ENCODE assay signal across 25 cellular contexts in the genomic region with DNA sequence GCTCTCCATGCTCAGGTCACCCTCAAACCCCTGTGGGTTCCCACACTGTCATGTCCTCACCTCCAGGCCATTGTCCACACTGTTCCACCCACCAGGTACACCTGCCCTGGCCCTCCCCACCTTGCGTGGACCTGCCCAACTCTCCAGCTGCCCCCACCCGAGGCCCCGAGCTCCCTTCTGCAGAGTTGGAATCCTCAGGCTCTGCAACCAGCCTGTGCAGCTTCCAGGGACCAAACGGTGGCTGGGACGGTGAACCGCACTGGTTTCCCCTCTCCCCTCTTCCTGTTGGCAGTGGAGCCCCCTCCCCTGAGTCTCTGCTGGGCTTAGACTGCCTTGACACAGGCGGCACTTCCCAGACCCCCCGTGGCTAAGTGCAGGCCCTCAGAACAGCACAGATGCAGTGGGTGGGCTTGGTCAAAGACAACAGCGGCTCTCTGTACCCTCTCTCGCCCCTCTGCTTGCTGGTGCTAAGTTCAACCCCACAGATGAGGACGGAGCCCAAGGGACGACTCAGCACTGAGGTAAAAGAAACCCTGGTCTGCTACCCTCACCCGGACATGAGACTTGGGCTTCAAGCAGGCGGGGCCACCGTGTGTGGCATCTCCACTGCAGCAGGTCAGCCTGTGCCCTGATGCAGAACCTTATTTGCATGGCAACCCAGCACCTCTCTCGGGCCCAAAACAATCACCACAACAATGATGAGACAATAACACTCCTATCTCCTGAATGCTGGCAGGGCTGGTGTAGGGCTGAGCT. TPM values are rescaled to one million over a fixed set of nuclear protein-coding genes. Genes with fewer than 3 reads are reported as not detected.
DNase-seq lines count a peak whose midpoint lies in the region; ATAC-seq, FAIRE-seq and TF ChIP-seq lines count a peak whose summit lies in the region.
"Had no signal": no experiment of that assay in that cellular context is flagged by ENCODE, and none has a peak within 500 bp of the region (broad histone marks: within the 10 kb centered on the region; RNA-seq: fewer than 3 reads in every experiment).

No MANE protein-coding gene starts in this region.

- H2BK5ac ChIP-seq in neuronal stem cell (ENCODE audit: low read length) = no peak overlapping the region

- no TSS peak for BruUV-seq in GM12878 (replicated peaks; lab: Mats Ljungman, UMichigan)

- H3K36me3 Mint-ChIP-seq in endodermal cell (ENCODE audit: low read depth) = no peaks in the 10 kb centered on the region

- peaks cover 7% of the 10 kb centered on the region for H3K27me3 Mint-ChIP-seq in endodermal cell (ENCODE audit: insufficient read depth)
- H3K27me3 Mint-ChIP-seq: CD8-positive, alpha-beta memory T cell had no signal

- H3K27me3 ChIP-seq in GM12878 (replicated peaks in 1 of 2; ENCODE audit: control insufficient read depth in 2 of 2, insufficient read depth in 2 of 2, low read length in 1 of 2) (no peaks in the 10 kb centered on the region), neuronal stem cell (ENCODE audit: control insufficient read depth in 3 of 3, insufficient read depth in 3 of 3, low read depth in 1 of 3, low read length in 3 of 3) (peaks cover 0 to 21% (median 0%) of the 10 kb centered on the region in 3 experiments), endodermal cell (ENCODE audit: control insufficient read depth, insufficient read depth, low read length, poor library complexity, severe bottlenecking) (no peaks in the 10 kb centered on the region)

- peak overlapping the region; percentile 14 for H3K14ac ChIP-seq in neuronal stem cell (ENCODE audit: low read length)

- H3K79me1 ChIP-seq in neuronal stem cell (ENCODE audit: low read depth, low read length) = no peaks in the 10 kb centered on the region

- no peak overlapping the region for H2BK120ac ChIP-seq in neuronal stem cell (ENCODE audit: low read depth, low read length)

- no peak for TF ChIP-seq RAD21 in GM12878 (IDR thresholded peaks at IDR 0.05; ENCODE audit: insufficient read depth, low read depth, low read length)

- no peak overlapping the region for H4K8ac ChIP-seq in neuronal stem cell (ENCODE audit: low read depth, low read length)

- FAIRE-seq in GM12878 (lab: Jason Lieb, UNC) = no peak
- FAIRE-seq: D721Med, GM12891, GM18507 had no signal

- H3K4me3 Mint-ChIP-seq in endodermal cell = no peak overlapping the region
- H3K4me3 Mint-ChIP-seq: CD8-positive, alpha-beta memory T cell; GM23338 had no signal

- H3K36me3 ChIP-seq in GM12878 (ENCODE audit: control insufficient read depth in 2 of 2, insufficient read depth in 2 of 2, low read length in 1 of 2) (no peaks in the 10 kb centered on the region; a peak in 1 of 4 replicates), neuronal stem cell (replicated peaks in 1 of 2; ENCODE audit: control insufficient read depth in 2 of 2, insufficient read depth in 2 of 2, low read length in 2 of 2) (no peaks in the 10 kb centered on the region), endodermal cell (ENCODE audit: control insufficient read depth, insufficient read depth, low read length) (no peaks in the 10 kb centered on the region)

- H4K20me1 ChIP-seq in GM12878 (ENCODE audit: control insufficient read depth, insufficient read depth) = no peaks in the 10 kb centered on the region

- H3K4me3 ChIP-seq in GM12878 (no peak overlapping the region), neuronal stem cell (ENCODE audit: low read length in 2 of 2) (peak overlapping the region in 1 of 2 donors; percentile 37), endodermal cell (ENCODE audit: low read length) (no peak overlapping the region)
- H3K4me3 ChIP-seq: GM23338 had no signal

- H2AK5ac ChIP-seq in neuronal stem cell (ENCODE audit: low read depth, low read length) = peak overlapping the region; percentile 32

- RAD21 ChIA-PET in GM12878 (lab: Charles Lee; ENCODE audit: unreplicated experiment) = no interaction called here

- CTCF ChIA-PET in GM12878 (lab: Yijun Ruan, JAX) = interaction anchor here (1.5 kb wide), 1 partner anchor 11 kb away, joined by 4 read pairs; the partner anchor contains the start of gene ZBP1

- POLR2A ChIA-PET in GM12878 (lab: Charles Lee) = no interaction called here

- no peak overlapping the region for H3K4ac ChIP-seq in neuronal stem cell (ENCODE audit: low read length)

- 52% methylated on average over 16 of the region's 16 CpGs for WGBS in GM12878 (ENCODE audit: insufficient coverage, insufficient replicate concordance, low lambda C conversion rate, missing lambda C conversion rate)
- WGBS in neuronal stem cell (ENCODE audit: extremely low coverage in 2 of 2, insufficient read length in 2 of 2, insufficient replicate concordance in 1 of 2), 2 donors = no CpG with 5 or more reads among the region's 16 CpGs
- 81 to 95% methylated on average over 8 to 16 of the region's 16 CpGs for WGBS in endodermal cell (ENCODE audit: insufficient coverage in 1 of 2, insufficient read length in 1 of 2), 2 experiments

- intact Hi-C loops in cardiac septum (cut with DNase I) (no loop called here), left ventricle myocardium superior (cut with micrococcal nuclease) (no loop called here), GM12878 (cut with micrococcal nuclease; ENCODE audit: unreplicated experiment) (no loop called here)

- no peak overlapping the region for H2BK15ac ChIP-seq in neuronal stem cell (ENCODE audit: low read length)

- H3K23ac ChIP-seq in neuronal stem cell (ENCODE audit: low read depth, low read length, poor library complexity) = no peak overlapping the region

- in situ Hi-C loops in GM12878 (cut with MboI) = no loop called here

- DNase-seq in cardiac septum (ENCODE audit: low spot score) = peak; percentile 63
- no peak for DNase-seq in left ventricle myocardium superior
- no peak for DNase-seq in GM12878 (ENCODE audit: low read depth, low spot score)
- no peak for DNase-seq in neuronal stem cell (ENCODE audit: low spot score)
- no peak for DNase-seq in SW480 (ENCODE audit: low spot score)
- no peak for DNase-seq in endodermal cell
- DNase-seq: DMS79, NCI-H1105 treated with DMSO at 0.1 percent for 48 hours, NCI-H1694 treated with DMSO at 0.1 percent for 48 hours, NCI-H345, NCI-H69, SIG-M5 had no signal

- SMC1A ChIA-PET in GM12878 (lab: Charles Lee; ENCODE audit: uncharacterized antibody, unreplicated experiment) = no interaction called here

- H2BK12ac ChIP-seq in neuronal stem cell (ENCODE audit: low read length) = no peak overlapping the region

- TF ChIP-seq EP300 in GM12878 (IDR thresholded peaks at IDR 0.05; ENCODE audit: borderline replicate concordance in 1 of 2, control insufficient read depth in 1 of 2, low read depth in 2 of 2, low read length in 2 of 2) = no peak

- H3K4me2 ChIP-seq in GM12878 (ENCODE audit: control insufficient read depth, insufficient read depth) (no peak overlapping the region), neuronal stem cell (ENCODE audit: insufficient read depth, low read length, poor library complexity, severe bottlenecking) (no peak overlapping the region)
- H3K4me2 ChIP-seq: GM23338 had no signal

- H4K91ac ChIP-seq in neuronal stem cell (ENCODE audit: low read depth, low read length, poor library complexity) = no peak overlapping the region

- H3K18ac ChIP-seq in neuronal stem cell (ENCODE audit: low read length) = peak overlapping the region; percentile 72

- H3K4me1 ChIP-seq in GM12878 (ENCODE audit: control insufficient read depth, insufficient read depth, low read length) (peaks cover 8% of the 10 kb centered on the region), neuronal stem cell (ENCODE audit: control insufficient read depth in 2 of 2, insufficient read depth in 1 of 2, low read depth in 1 of 2, low read length in 2 of 2) (peaks cover 0 to 1% of the 10 kb centered on the region in 2 donors), endodermal cell (ENCODE audit: control insufficient read depth, insufficient read depth, low read length) (no peaks in the 10 kb centered on the region)

- no peaks in the 10 kb centered on the region for H3K9me3 Mint-ChIP-seq in endodermal cell
- H3K9me3 Mint-ChIP-seq: CD8-positive, alpha-beta memory T cell; GM23338 had no signal

- no peaks in the 10 kb centered on the region for H3K4me1 Mint-ChIP-seq in endodermal cell
- H3K4me1 Mint-ChIP-seq: GM23338 had no signal

- TF ChIP-seq POLR2A in GM12878 (IDR thresholded peaks at IDR 0.05; ENCODE audit: low read depth, low read length) = no peak

- no peak for TF ChIP-seq CTCF in GM12878 (IDR thresholded peaks at IDR 0.05 in 2 of 3, conservative IDR thresholded peaks at IDR 0.05 in 1 of 3; ENCODE audit: control insufficient read depth in 2 of 3, extremely low read depth in 1 of 3, insufficient read depth in 1 of 3, low read depth in 3 of 3, low read length in 3 of 3)
- no peak for TF ChIP-seq CTCF in endodermal cell (conservative IDR thresholded peaks at IDR 0.05)

- H2AFZ ChIP-seq in GM12878 (ENCODE audit: control insufficient read depth, low read depth, low read length) (no peak overlapping the region), neuronal stem cell (ENCODE audit: low read length) (no peak overlapping the region)
- H2AFZ ChIP-seq: GM23338 had no signal

- no peak overlapping the region for H3K9ac ChIP-seq in GM12878 (ENCODE audit: control insufficient read depth, insufficient read depth, low read length)
- H3K9ac ChIP-seq in neuronal stem cell (ENCODE audit: low read depth, low read length, poor library complexity) = peak overlapping the region; percentile 27
- H3K9ac ChIP-seq in endodermal cell (ENCODE audit: extremely low read depth, low read length, poor library complexity, severe bottlenecking) = no peak overlapping the region

- H3K27ac Mint-ChIP-seq in endodermal cell = no peak overlapping the region
- H3K27ac Mint-ChIP-seq: GM23338 had no signal

- H3K79me2 ChIP-seq in GM12878 (ENCODE audit: control insufficient read depth, insufficient read depth, low read length) = no peaks in the 10 kb centered on the region

- H3K27ac ChIP-seq in GM12878 (ENCODE audit: control insufficient read depth, insufficient read depth) (no peak overlapping the region), neuronal stem cell (replicated peaks; ENCODE audit: low read length) (no peak overlapping the region), endodermal cell (ENCODE audit: low read depth, low read length) (no peak overlapping the region)
- H3K27ac ChIP-seq: 22Rv1 had no signal

- no peaks in the 10 kb centered on the region for H3K9me3 ChIP-seq in GM12878 (replicated peaks; ENCODE audit: control insufficient read depth, insufficient read depth, low read length)
- no peaks in the 10 kb centered on the region for H3K9me3 ChIP-seq in neuronal stem cell (replicated peaks in 1 of 2; ENCODE audit: control insufficient read depth in 2 of 2, insufficient read depth in 1 of 2, low read depth in 1 of 2, low read length in 2 of 2)
- no peaks in the 10 kb centered on the region for H3K9me3 ChIP-seq in endodermal cell (ENCODE audit: control insufficient read depth, low read length)

- ATAC-seq in left ventricle myocardium superior (no peak), GM12878 (peak; percentile 78), HG02763 (IDR thresholded peaks at IDR 0.05; ENCODE audit: unreplicated experiment) (no peak), HG02588 (IDR thresholded peaks at IDR 0.05; ENCODE audit: unreplicated experiment) (no peak)

RNA-seq across cellular contexts. Expression of gene ZBP1, which starts 11.0 kb away (rescaled TPM):
- total RNA-seq in cardiac septum (0.43 TPM), left ventricle myocardium superior (0.15 TPM), GM12878 (2014; rRNA removed) (7.5 and 8.3 TPM in 2 replicates), GM12878 (2014; rRNA removed; fragmentation: Illumina TruSeq; extraction: Trizol) (4.8 TPM in 2 replicates), GM12878 (2021) (4.8 and 6.3 TPM in 2 replicates), endodermal cell (not detected)
- total RNA-seq in GM12878 (2013; cell fraction: nucleolus; rRNA removed) = 2.8 and 6.3 TPM in 2 replicates
- polyA plus RNA-seq in GM12878 (2011; ENCODE audit: low read depth) = 3.7 TPM
- polyA plus RNA-seq in GM12878 (2011; rRNA removed) (5.0 and 5.4 TPM in 2 replicates), GM12878 (2014; fragmentation: Illumina TruSeq; extraction: Trizol) (6.2 and 6.8 TPM in 2 replicates), GM12878 (2014; fragmentation: Nextera tagmentation; extraction: Ambion mirVana) (1 to 10 TPM in 1 of 2 experiments, under 1 TPM in 1; 0.93 to 1.1 TPM), GM12878 (2014; rRNA removed) (9.3 and 10.6 TPM in 2 replicates), GM12878 (2016; fragmentation: Nextera tagmentation; extraction: Ambion mirVana) (1 to 10 TPM; 2.5 to 3.0 TPM)
- polyA plus RNA-seq in GM12878 (2011; cell fraction: cytosol; rRNA removed) = 3.0 and 4.5 TPM in 2 replicates
- 32.4 and 37.2 TPM in 2 replicates for polyA plus RNA-seq in GM12878 (2011; cell fraction: nucleus; rRNA removed)
- 3.7 and 8.2 TPM in 2 replicates for polyA plus RNA-seq in GM12878 (2012)
- polyA minus RNA-seq in GM12878 (2011; rRNA and poly(A)+ RNA removed) = 2.7 and 4.4 TPM in 2 replicates
- 1.0 and 2.9 TPM in 2 replicates for polyA minus RNA-seq in GM12878 (2011; cell fraction: cytosol; rRNA and poly(A)+ RNA removed)
- polyA minus RNA-seq in GM12878 (2011; cell fraction: nucleus; rRNA and poly(A)+ RNA removed) = 4.7 and 7.9 TPM in 2 replicates
- polyA plus RNA-seq in neuronal stem cell (2013, experiment 1 of 2) = not detected
- not detected for polyA plus RNA-seq in neuronal stem cell (2013, experiment 2 of 2)
- not detected for polyA plus RNA-seq in endodermal cell (2013, experiment 1 of 2)
- not detected for polyA plus RNA-seq in endodermal cell (2013, experiment 2 of 2)
- total RNA-seq: G401, GM23338, LHCN-M2, RPMI7951 had no signal
- polyA plus RNA-seq: AG04450, BJ, GM23338 had no signal

RNA-seq across cellular contexts. Expression of gene PCK1, which starts 48.4 kb away (rescaled TPM):
- total RNA-seq in cardiac septum = 0.48 TPM
- total RNA-seq in left ventricle myocardium superior = 0.62 TPM
- 0.78 and 0.88 TPM in 2 replicates for total RNA-seq in GM12878 (2013; cell fraction: nucleolus; rRNA removed)
- 0.06 and 0.11 TPM in 2 replicates for total RNA-seq in GM12878 (2014; rRNA removed)
- 0.05 TPM in 1 of 2 replicates, not detected in the other for total RNA-seq in GM12878 (2014; rRNA removed; fragmentation: Illumina TruSeq; extraction: Trizol)
- 0.33 and 0.56 TPM in 2 replicates for total RNA-seq in GM12878 (2021)
- polyA plus RNA-seq in GM12878 (2011; ENCODE audit: low read depth) = not detected
- not detected in 2 replicates for polyA plus RNA-seq in GM12878 (2011; rRNA removed)
- not detected in 2 replicates for polyA plus RNA-seq in GM12878 (2011; cell fraction: cytosol; rRNA removed)
- not detected in 2 replicates for polyA plus RNA-seq in GM12878 (2011; cell fraction: nucleus; rRNA removed)
- 0.07 TPM in 1 of 2 replicates, not detected in the other for polyA plus RNA-seq in GM12878 (2012)
- polyA plus RNA-seq in GM12878 (2014; fragmentation: Illumina TruSeq; extraction: Trizol) = 0.09 TPM in 1 of 2 replicates, not detected in the other
- under 1 TPM in 1 of 2 experiments, not detected in 1; 0.02 TPM for polyA plus RNA-seq in GM12878 (2014; fragmentation: Nextera tagmentation; extraction: Ambion mirVana)
- 0.14 TPM in 2 replicates for polyA plus RNA-seq in GM12878 (2014; rRNA removed)
- polyA plus RNA-seq in GM12878 (2016; fragmentation: Nextera tagmentation; extraction: Ambion mirVana) = not detected
- polyA minus RNA-seq in GM12878 (2011; rRNA and poly(A)+ RNA removed) = not detected in 2 replicates
- polyA minus RNA-seq in GM12878 (2011; cell fraction: cytosol; rRNA and poly(A)+ RNA removed) = not detected in 2 replicates
- polyA minus RNA-seq in GM12878 (2011; cell fraction: nucleus; rRNA and poly(A)+ RNA removed) = not detected in 2 replicates
- not detected for polyA plus RNA-seq in neuronal stem cell (2013, experiment 1 of 2)
- not detected for polyA plus RNA-seq in neuronal stem cell (2013, experiment 2 of 2)
- total RNA-seq in endodermal cell = not detected
- 0.25 TPM for polyA plus RNA-seq in endodermal cell (2013, experiment 1 of 2)
- polyA plus RNA-seq in endodermal cell (2013, experiment 2 of 2) = 0.70 TPM
- total RNA-seq: CD8-positive, alpha-beta memory T cell; G401; GM23338; LHCN-M2; RPMI7951 had no signal
- polyA plus RNA-seq: AG04450; BJ; CD8-positive, alpha-beta memory T cell; GM23338 had no signal
